10 cellular contexts compared by ENCODE assay signal in genomic region chr1:208159542-208160258, GRCh38.
DNase-seq lines count a peak whose midpoint lies in the region; ATAC-seq and TF ChIP-seq lines count a peak whose summit lies in the region.
"Had no signal": no experiment of that assay in that cellular context is flagged by ENCODE, and none has a peak within 500 bp of the region (broad histone marks: within the 10 kb centered on the region; RNA-seq: fewer than 3 reads in every experiment).

No MANE protein-coding gene starts in this region.

- H3K27ac ChIP-seq in mesendoderm (ENCODE audit: low read depth, low read length): peak overlapping the region; percentile 43
- H3K27ac ChIP-seq in vagina: peak overlapping the region; percentile 54
- H3K27ac ChIP-seq: thyroid gland had no signal

- no peak overlapping the region for H4K5ac ChIP-seq in mesendoderm (ENCODE audit: low read length)

- peak overlapping the region; percentile 53 for H2BK5ac ChIP-seq in mesendoderm (ENCODE audit: low read length)

- H3K79me1 ChIP-seq in mesendoderm (ENCODE audit: low read length): peaks cover 3% of the 10 kb centered on the region

- H2BK120ac ChIP-seq in mesendoderm (ENCODE audit: low read depth, low read length): peak overlapping the region; percentile 3

- no peaks in the 10 kb centered on the region for H3K36me3 ChIP-seq in mesendoderm (ENCODE audit: control insufficient read depth, insufficient read depth, low read length)
- no peaks in the 10 kb centered on the region for H3K36me3 ChIP-seq in vagina
- H3K36me3 ChIP-seq in HAP-1 (replicated peaks): no peaks in the 10 kb centered on the region
- H3K36me3 ChIP-seq: thyroid gland had no signal

- ATAC-seq in HG03025 (IDR thresholded peaks at IDR 0.05; ENCODE audit: low FRiP score, unreplicated experiment): no peak

- peak overlapping the region; percentile 14 for H3K9ac ChIP-seq in mesendoderm (ENCODE audit: low read length)

- peak overlapping the region; percentile 62 for H3K56ac ChIP-seq in mesendoderm (ENCODE audit: low read length)

- no peak overlapping the region for H3K4me2 ChIP-seq in mesendoderm (ENCODE audit: low read length)

- peak overlapping the region; percentile 77 for H3K4ac ChIP-seq in mesendoderm (ENCODE audit: low read depth, low read length)

- H3K18ac ChIP-seq in mesendoderm (ENCODE audit: low read length): peak overlapping the region; percentile 63

- H3K23ac ChIP-seq in mesendoderm (ENCODE audit: low read length): no peak overlapping the region

- no CpG with 5 or more reads among the region's 11 CpGs for WGBS in mesendoderm (ENCODE audit: extremely low coverage, insufficient coverage, low lambda C conversion rate)

- H2AK5ac ChIP-seq in mesendoderm (ENCODE audit: low read length): peak overlapping the region; percentile 77

- peak overlapping the region; percentile 30 for H4K8ac ChIP-seq in mesendoderm (ENCODE audit: low read depth, low read length)

- H3K9me3 ChIP-seq in vagina: no peaks in the 10 kb centered on the region
- no peaks in the 10 kb centered on the region for H3K9me3 ChIP-seq in HAP-1
- H3K9me3 ChIP-seq: thyroid gland had no signal

- no peak for TF ChIP-seq CTCF in vagina (IDR thresholded peaks at IDR 0.05)

- H3K4me3 ChIP-seq in mesendoderm (ENCODE audit: low read length) (no peak overlapping the region), vagina (no peak overlapping the region), HAP-1 (no peak overlapping the region)
- H3K4me3 ChIP-seq: thyroid gland had no signal

- H2BK15ac ChIP-seq in mesendoderm (replicated peaks; ENCODE audit: low read depth): no peak overlapping the region

- intact Hi-C loops in vagina (cut with DNase I): no loop called here

- in situ Hi-C loops in HAP-1 (cut with MboI; ENCODE audit: low sequenced_read_pairs): no loop called here

- H3K4me1 ChIP-seq in mesendoderm (ENCODE audit: control insufficient read depth, low read depth, low read length) (peaks cover 30% of the 10 kb centered on the region), vagina (peaks cover 51% of the 10 kb centered on the region), HAP-1 (no peaks in the 10 kb centered on the region)

- H3K27me3 ChIP-seq in mesendoderm (ENCODE audit: insufficient read depth, low read length, poor library complexity): no peaks in the 10 kb centered on the region
- H3K27me3 ChIP-seq in vagina: no peaks in the 10 kb centered on the region
- peaks cover 13% of the 10 kb centered on the region for H3K27me3 ChIP-seq in HAP-1 (ENCODE audit: low read depth)
- H3K27me3 ChIP-seq: thyroid gland had no signal

- DNase-seq in NCI-H82 (lab: John Stamatoyannopoulos, UW): peak; percentile 29
- DNase-seq in NCI-H82 treated with DMSO at 0.1 percent for 48 hours (lab: John Stamatoyannopoulos, UW; ENCODE audit: unreplicated experiment): no peak
- peak; percentile 68 for DNase-seq in cerebellar cortex (ENCODE audit: low spot score)
- peak; percentile 68 for DNase-seq in mesendoderm
- DNase-seq in vagina (ENCODE audit: extremely low spot score in 2 of 2): no peak
- no peak for DNase-seq in SKM-1 treated with dmso at 0.1 percent for 144 hours (lab: John Stamatoyannopoulos, UW; ENCODE audit: unreplicated experiment)
- DNase-seq in HAP-1 (ENCODE audit: low spot score in 2 of 2): no peak
- DNase-seq: NCI-H187, thyroid gland had no signal

- H3K79me2 ChIP-seq in mesendoderm (ENCODE audit: control insufficient read depth, insufficient read depth, low read length): no peaks in the 10 kb centered on the region

- no peak for TF ChIP-seq POLR2A in vagina (IDR thresholded peaks at IDR 0.05)

Comparison
In these comparisons a context has a peak if more than half of its experiments do, and no peak if none do; other contexts are left out.
1. DNase-seq: peak in NCI-H82 (single experiment), cerebellar cortex (single experiment) and mesendoderm (single experiment); none in NCI-H82 treated with DMSO at 0.1 percent for 48 hours (single experiment), vagina (0 of 2), SKM-1 treated with dmso at 0.1 percent for 144 hours (single experiment) and HAP-1 (0 of 2).